Comparison of ENCODE assay signal across 13 cellular contexts in the genomic region with DNA sequence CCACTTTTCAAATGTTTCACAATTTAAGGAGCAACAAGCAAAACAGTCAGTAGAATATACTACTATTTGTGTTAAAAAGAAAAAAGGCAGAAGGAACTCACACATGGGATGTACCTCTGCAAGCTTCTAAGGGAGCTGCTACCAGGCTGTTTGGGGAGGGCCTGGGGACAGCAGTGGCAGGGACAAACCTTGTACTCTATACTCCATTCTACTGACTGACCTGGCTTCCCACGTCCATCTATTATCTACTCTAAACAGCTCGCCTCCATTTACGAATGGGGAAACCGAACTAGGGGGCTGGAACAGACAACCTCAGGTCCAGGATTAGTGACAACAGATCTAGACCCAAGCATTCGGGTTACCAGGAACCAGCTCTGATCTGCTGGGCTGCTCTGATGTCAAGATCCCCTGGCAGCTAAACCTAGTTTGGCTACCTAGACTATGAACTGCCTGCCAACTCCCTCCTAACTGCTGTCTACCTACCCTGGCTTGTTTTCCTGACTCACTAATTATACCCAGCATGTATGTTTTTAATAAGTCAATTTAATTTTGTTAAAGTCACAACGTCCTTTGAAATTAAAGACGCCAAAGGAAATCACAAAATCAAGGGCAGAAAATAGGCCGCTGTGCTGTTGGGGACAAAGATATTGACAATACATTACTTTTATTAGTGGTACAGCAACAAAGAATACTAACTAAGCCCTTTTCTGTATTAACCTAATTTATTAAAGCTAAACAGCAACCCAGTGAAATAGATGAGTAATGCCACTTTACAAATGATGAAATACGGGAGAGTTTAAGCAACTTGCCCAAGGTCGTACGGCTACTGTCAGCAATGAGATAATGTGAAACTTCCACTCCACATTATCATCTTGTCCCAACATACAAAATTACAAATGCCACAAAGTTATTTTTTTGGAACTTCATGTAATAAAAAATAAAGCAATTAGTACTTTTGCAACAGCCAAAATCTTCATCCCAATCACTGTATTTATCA. TPM values are rescaled to one million over a fixed set of nuclear protein-coding genes. Genes with fewer than 3 reads are reported as not detected.
DNase-seq lines count a peak whose midpoint lies in the region; TF ChIP-seq lines count a peak whose summit lies in the region.
"Had no signal": no experiment of that assay in that cellular context is flagged by ENCODE, and none has a peak within 500 bp of the region (broad histone marks: within the 10 kb centered on the region; RNA-seq: fewer than 3 reads in every experiment).

No MANE protein-coding gene starts in this region.

- no peaks in the 10 kb centered on the region for H3K9me3 ChIP-seq in KOPT-K1 (ENCODE audit: insufficient read depth, low read length, poor library complexity, severe bottlenecking)
- no peaks in the 10 kb centered on the region for H3K9me3 ChIP-seq in sigmoid colon

- 91 to 92% methylated on average over 11 of the region's 11 CpGs for WGBS in sigmoid colon, 2 donors

- peaks cover 0 to 84% (median 74%) of the 10 kb centered on the region in 4 donors for H3K4me1 ChIP-seq in sigmoid colon

- in situ Hi-C loops in brain microvascular endothelial cell (cut with HindIII; ENCODE audit: low pct_ligation_motif_present, low sequenced_read_pairs): no loop called here

- TF ChIP-seq CTCF in brain microvascular endothelial cell (IDR thresholded peaks at IDR 0.05; ENCODE audit: low read depth, low read length, missing control alignments): no peak
- no peak for TF ChIP-seq CTCF in sigmoid colon (IDR thresholded peaks at IDR 0.05)

- intact Hi-C loops in sigmoid colon (cut with DNase I): no loop called here

- peak overlapping the region; percentile 28 for H3K27ac ChIP-seq in KOPT-K1 (ENCODE audit: low read depth, low read length, poor library complexity, severe bottlenecking)
- peak overlapping the region; percentile 32 for H3K27ac ChIP-seq in brain microvascular endothelial cell
- H3K27ac ChIP-seq in substantia nigra (ENCODE audit: low read depth, low read length, poor library complexity, severe bottlenecking): peak overlapping the region; percentile 17
- no peak overlapping the region for H3K27ac ChIP-seq in sigmoid colon

- DNase-seq in brain microvascular endothelial cell (no peak), iris pigment epithelial cell (ENCODE audit: low read depth) (peak; percentile 34), substantia nigra (lab: John Stamatoyannopoulos, UW) (peak in 2 of 49 donors; percentile 22 to 44), DMS53 treated with DMSO at 0.1 percent for 48 hours (lab: John Stamatoyannopoulos, UW; ENCODE audit: unreplicated experiment) (no peak), sigmoid colon (no peak), amygdala (lab: John Stamatoyannopoulos, UW) (no peak)
- DNase-seq: activated T-cell treated with anti-CD3 and anti-CD28 coated beads, Interleukin-2, amount 50 U/mL, for 4 hours; anterior cingulate cortex; Calu3; KG1; NCI-H1930; stimulated activated naive CD8-positive, alpha-beta T cell treated with anti-CD3 and anti-CD28 coated beads, Interleukin-15, amount 100 ng/mL, for 72 hours had no signal

- TF ChIP-seq EP300 in sigmoid colon (IDR thresholded peaks at IDR 0.05): no peak

- H3K4me3 ChIP-seq in brain microvascular endothelial cell (ENCODE audit: low read depth, low read length) (no peak overlapping the region), sigmoid colon (no peak overlapping the region)

- TF ChIP-seq POLR2A in sigmoid colon (IDR thresholded peaks at IDR 0.05): no peak

- H3K36me3 ChIP-seq in KOPT-K1 (ENCODE audit: insufficient read depth, low read length) (peaks cover 27% of the 10 kb centered on the region), brain microvascular endothelial cell (replicated peaks) (no peaks in the 10 kb centered on the region), sigmoid colon (no peaks in the 10 kb centered on the region)

- H3K27me3 ChIP-seq in brain microvascular endothelial cell (replicated peaks) (no peaks in the 10 kb centered on the region), sigmoid colon (no peaks in the 10 kb centered on the region)

RNA-seq across cellular contexts. Expression of a gene that starts 5.3 kb away (rescaled TPM):
- total RNA-seq in sigmoid colon: 100 to 1,000 TPM; 624 to 671 (median 644) TPM
- polyA plus RNA-seq in sigmoid colon: 100 to 1,000 TPM; 200 to 960 (median 503) TPM

Comparison
In these comparisons a context has a peak if more than half of its experiments do, and no peak if none do; other contexts are left out.
1. H3K27ac ChIP-seq: peak in KOPT-K1 (single experiment), brain microvascular endothelial cell (single experiment) and substantia nigra (single experiment); none in sigmoid colon (0 of 4).